ENCODE assay signal across 9 cellular contexts in genomic region chr3:24683511-24684384, GRCh38.
A peak's percentile ranks its signal among the peaks of the same experiment; 100 is the strongest.
DNase-seq lines count a peak whose midpoint lies in the region; ATAC-seq, FAIRE-seq and TF ChIP-seq lines count a peak whose summit lies in the region.
"Had no signal": no experiment of that assay in that cellular context is flagged by ENCODE, and none has a peak within 500 bp of the region (broad histone marks: within the 10 kb centered on the region; RNA-seq: fewer than 3 reads in every experiment).

No MANE protein-coding gene starts in this region.

- H3K27me3 Mint-ChIP-seq in neural crest cell (ENCODE audit: low read depth): no peaks in the 10 kb centered on the region

- H3K36me3 ChIP-seq in heart right ventricle: no peaks in the 10 kb centered on the region

- no peak overlapping the region for H3K4me3 Mint-ChIP-seq in neural crest cell
- H3K4me3 Mint-ChIP-seq: stimulated activated naive CD8-positive, alpha-beta T cell treated with anti-CD3 and anti-CD28 coated beads, Interleukin-15, Interleukin-2, amounts not matched to agents 100 ng/mL and 50 ng/mL, for 24 hours had no signal

- peaks cover 0 to 7% (median 0%) of the 10 kb centered on the region in 9 donors for H3K4me1 ChIP-seq in heart right ventricle

- H3K9me3 Mint-ChIP-seq in neural crest cell: peaks cover 4% of the 10 kb centered on the region

- no peak overlapping the region for H3K27ac ChIP-seq in heart right ventricle

- 41 to 51% methylated on average over 7 of the region's 7 CpGs for WGBS in heart right ventricle, 2 donors

- intact Hi-C loops in heart right ventricle (cut with DNase I): loop anchor here in 8 of 10 donors (2.0 to 10.0 kb wide), 5 partner anchors 421 to 689 kb away; no protein-coding TSS in a partner anchor
- intact Hi-C loops in cardiac septum (cut with DNase I): loop anchor here (2.0 to 5.0 kb wide), 2 partner anchors 421 to 685 kb away; no protein-coding TSS in a partner anchor

- H3K27me3 ChIP-seq in heart right ventricle: peaks cover 0 to 4% (median 0%) of the 10 kb centered on the region in 7 donors

- H3K4me3 ChIP-seq in heart right ventricle: no peak overlapping the region

- H3K27ac Mint-ChIP-seq in neural crest cell (ENCODE audit: unreplicated experiment): no peak overlapping the region
- H3K27ac Mint-ChIP-seq: stimulated activated naive CD8-positive, alpha-beta T cell treated with anti-CD3 and anti-CD28 coated beads, Interleukin-15, Interleukin-2, amounts not matched to agents 100 ng/mL and 50 ng/mL, for 24 hours had no signal

- DNase-seq in heart right ventricle: peak in 1 of 2 donors; percentile 19
- DNase-seq in cardiac septum (ENCODE audit: low spot score): no peak
- DNase-seq in NCI-H526 treated with DMSO at 0.1 percent for 48 hours (lab: John Stamatoyannopoulos, UW): peak; percentile 2
- peak; percentile 61 for DNase-seq in dermis microvascular lymphatic vessel endothelial cell (ENCODE audit: low read depth in 2 of 2)
- DNase-seq in neural crest cell (ENCODE audit: low read depth, low spot score): no peak
- no peak for DNase-seq in GM12892 (ENCODE audit: insufficient read length)
- no peak for DNase-seq in effector CD4-positive, alpha-beta T cell

- H3K36me3 Mint-ChIP-seq in neural crest cell (ENCODE audit: low read depth): no peaks in the 10 kb centered on the region

- ATAC-seq in heart right ventricle: no peak
- no peak for ATAC-seq in HG02610 (IDR thresholded peaks at IDR 0.05; ENCODE audit: unreplicated experiment)

- TF ChIP-seq POLR2A in GM12892 (IDR thresholded peaks at IDR 0.05; ENCODE audit: low read depth, low read length): no peak

- no peaks in the 10 kb centered on the region for H3K4me1 Mint-ChIP-seq in neural crest cell

- no peaks in the 10 kb centered on the region for H3K9me3 ChIP-seq in heart right ventricle

- TF ChIP-seq CTCF in heart right ventricle (IDR thresholded peaks at IDR 0.05) (peak; percentile 26 to 75 (median 58)), neural crest cell (conservative IDR thresholded peaks at IDR 0.05) (peak; percentile 73)

- FAIRE-seq in GM12892 (lab: Jason Lieb, UNC): no peak

Comparison
In these comparisons a context has a peak if more than half of its experiments do, and no peak if none do; other contexts are left out.
1. DNase-seq: peak in NCI-H526 treated with DMSO at 0.1 percent for 48 hours (single experiment) and dermis microvascular lymphatic vessel endothelial cell (2 of 2); none in cardiac septum (single experiment), neural crest cell (single experiment), GM12892 (single experiment) and effector CD4-positive, alpha-beta T cell (single experiment).